Comparison of ENCODE assay signal across 1 cellular context in genomic region chr1:58783993-58784757, GRCh38.
TF ChIP-seq lines count a peak whose summit lies in the region.

Gene JUN, minus strand, starts transcription at chr1:58784047. Its CDS starts 977 bp downstream, at chr1:58783070.

TF ChIP-seq in HepG2, 621 proteins besides CTCF, POLR2A, EP300 and RAD21 (continued from another document and continues in another):
- TF ChIP-seq CEBPZ (IDR thresholded peaks at IDR 0.05; ENCODE audit: low read length) (no peak), ZNF773 (CRISPR knock-in tag; IDR thresholded peaks at IDR 0.05; ENCODE audit: borderline replicate concordance) (no peak), NRL (CRISPR knock-in tag; IDR thresholded peaks at IDR 0.05; ENCODE audit: borderline replicate concordance) (no peak; the same call in 1 of the 2 replicates), ZNF530 (CRISPR knock-in tag; IDR thresholded peaks at IDR 0.05; ENCODE audit: low read depth) (no peak), ZNF556 (CRISPR knock-in tag; IDR thresholded peaks at IDR 0.05; ENCODE audit: borderline replicate concordance) (no peak; the same call in 1 of the 2 replicates), AGO2 (optimal IDR thresholded peaks at IDR 0.05; ENCODE audit: low read depth, low read length) (peak; percentile 59), ZBTB2 (CRISPR knock-in tag; IDR thresholded peaks at IDR 0.05; ENCODE audit: low read depth) (peak; percentile 77), MAF1 (CRISPR knock-in tag; IDR thresholded peaks at IDR 0.05; ENCODE audit: borderline replicate concordance) (0 out of 2 replicates have a peak, but pooled peaks have one; percentile 30), TARDBP (CRISPR knock-in tag; IDR thresholded peaks at IDR 0.05) (peak; percentile 57), KDM5B (CRISPR knock-in tag; IDR thresholded peaks at IDR 0.05; ENCODE audit: borderline replicate concordance) (peak; percentile 6; the same call in 1 of the 2 replicates), ZFP36 (IDR thresholded peaks at IDR 0.05; ENCODE audit: borderline replicate concordance, low read depth, low read length, partially characterized antibody) (no peak), ZNF775 (CRISPR knock-in tag; IDR thresholded peaks at IDR 0.05; ENCODE audit: borderline replicate concordance) (no peak), MTA1 (CRISPR knock-in tag; IDR thresholded peaks at IDR 0.05; ENCODE audit: borderline replicate concordance) (peak; percentile 48; the same call in 1 of the 2 replicates), MAFK (conservative IDR thresholded peaks at IDR 0.05 in 1 of 2, IDR thresholded peaks at IDR 0.05 in 1 of 2; ENCODE audit: low read length in 2 of 2) (no peak), ZNF883 (CRISPR knock-in tag; IDR thresholded peaks at IDR 0.05; ENCODE audit: not compliant biosample characterization) (peak; percentile 4), ZNF431 (CRISPR knock-in tag; IDR thresholded peaks at IDR 0.05; ENCODE audit: borderline replicate concordance, low read depth) (no peak; the same call in 1 of the 2 replicates), LCORL (IDR thresholded peaks at IDR 0.05) (no peak), LCORL (CRISPR knock-in tag; IDR thresholded peaks at IDR 0.05) (peak; percentile 92; the same call in 1 of the 2 replicates), TFDP2 (CRISPR knock-in tag; IDR thresholded peaks at IDR 0.05) (peak; percentile 11; the same call in 1 of the 2 replicates), MYNN (CRISPR knock-in tag; IDR thresholded peaks at IDR 0.05; ENCODE audit: low read depth) (no peak), ONECUT2 (CRISPR knock-in tag; IDR thresholded peaks at IDR 0.05) (no peak), ZNF343 (CRISPR knock-in tag; IDR thresholded peaks at IDR 0.05) (peak; percentile 11; the same call in 1 of the 2 replicates), ZNF121 (CRISPR knock-in tag; IDR thresholded peaks at IDR 0.05) (no peak), SP140L (CRISPR knock-in tag; IDR thresholded peaks at IDR 0.05; ENCODE audit: borderline replicate concordance) (no peak), CREB1 (IDR thresholded peaks at IDR 0.05) (peak; percentile 86), CREB1 (CRISPR knock-in tag; IDR thresholded peaks at IDR 0.05) (peak; percentile 94), ZFP82 (CRISPR knock-in tag; IDR thresholded peaks at IDR 0.05; ENCODE audit: borderline replicate concordance) (no peak; the same call in 1 of the 2 replicates), TEAD2 (CRISPR knock-in tag; IDR thresholded peaks at IDR 0.05) (no peak), FOXO1 (CRISPR knock-in tag; IDR thresholded peaks at IDR 0.05) (peak; percentile 7), SRY (CRISPR knock-in tag; IDR thresholded peaks at IDR 0.05) (peak; percentile 46; the same call in 1 of the 2 replicates), ZNF251 (CRISPR knock-in tag; IDR thresholded peaks at IDR 0.05) (no peak), ZNF562 (CRISPR knock-in tag; IDR thresholded peaks at IDR 0.05; ENCODE audit: borderline replicate concordance) (no peak), MAFF (IDR thresholded peaks at IDR 0.05; ENCODE audit: low read depth, low read length) (peak; percentile 38; the same call in 1 of the 2 replicates), ZNF362 (CRISPR knock-in tag; IDR thresholded peaks at IDR 0.05; ENCODE audit: borderline replicate concordance) (no peak), SP5 (CRISPR knock-in tag; IDR thresholded peaks at IDR 0.05; ENCODE audit: borderline replicate concordance, low read depth) (peak; percentile 44; the same call in 1 of the 2 replicates), ATF1 (CRISPR knock-in tag; IDR thresholded peaks at IDR 0.05) (peak; percentile 82), HNRNPK (IDR thresholded peaks at IDR 0.05; ENCODE audit: low read depth, low read length, poor library complexity, severe bottlenecking) (peak; percentile 87), ZFP36L2 (CRISPR knock-in tag; IDR thresholded peaks at IDR 0.05) (no peak), SETDB1 (CRISPR knock-in tag; IDR thresholded peaks at IDR 0.05; ENCODE audit: borderline replicate concordance) (no peak), HNF4G (IDR thresholded peaks at IDR 0.05; ENCODE audit: borderline replicate concordance, low read depth, low read length) (no peak), HNF4G (CRISPR knock-in tag; IDR thresholded peaks at IDR 0.05; ENCODE audit: borderline replicate concordance, low read depth) (no peak; the same call in 1 of the 2 replicates), GZF1 (CRISPR knock-in tag; IDR thresholded peaks at IDR 0.05) (no peak), ZNF24 (IDR thresholded peaks at IDR 0.05) (no peak), BCL6 (CRISPR knock-in tag; IDR thresholded peaks at IDR 0.05) (peak; percentile 68), NFE2L2 (IDR thresholded peaks at IDR 0.05; ENCODE audit: low read length) (no peak), SRSF1 (optimal IDR thresholded peaks at IDR 0.05; ENCODE audit: low read depth, low read length) (peak; percentile 96), LBX2 (CRISPR knock-in tag; IDR thresholded peaks at IDR 0.05; ENCODE audit: borderline replicate concordance) (no peak), ZNF256 (CRISPR knock-in tag; conservative IDR thresholded peaks at IDR 0.05) (0 out of 2 replicates have a peak, but pooled peaks have one; percentile 8), ZC3H4 (CRISPR knock-in tag; IDR thresholded peaks at IDR 0.05; ENCODE audit: borderline replicate concordance) (no peak), GRHL1 (CRISPR knock-in tag; conservative IDR thresholded peaks at IDR 0.05) (no peak), ZNF430 (CRISPR knock-in tag; IDR thresholded peaks at IDR 0.05) (no peak)
- TF ChIP-seq, protein P1, sequence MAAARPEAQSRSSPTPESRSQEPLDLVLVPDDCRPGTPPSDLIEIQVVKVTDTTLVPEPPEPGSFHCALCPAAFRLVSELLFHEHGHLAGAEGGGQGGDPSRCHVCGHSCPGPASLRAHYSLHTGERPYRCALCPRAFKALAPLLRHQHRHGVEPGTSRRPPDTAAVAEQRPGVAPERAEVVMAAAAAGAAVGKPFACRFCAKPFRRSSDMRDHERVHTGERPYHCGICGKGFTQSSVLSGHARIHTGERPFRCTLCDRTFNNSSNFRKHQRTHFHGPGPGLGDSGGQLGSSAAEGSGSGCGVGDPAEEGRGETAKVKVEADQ (CRISPR knock-in tag; IDR thresholded peaks at IDR 0.05; ENCODE audit: borderline replicate concordance), result 0 out of 2 replicates have a peak, but pooled peaks have one; percentile 38
- TF ChIP-seq, protein P2, sequence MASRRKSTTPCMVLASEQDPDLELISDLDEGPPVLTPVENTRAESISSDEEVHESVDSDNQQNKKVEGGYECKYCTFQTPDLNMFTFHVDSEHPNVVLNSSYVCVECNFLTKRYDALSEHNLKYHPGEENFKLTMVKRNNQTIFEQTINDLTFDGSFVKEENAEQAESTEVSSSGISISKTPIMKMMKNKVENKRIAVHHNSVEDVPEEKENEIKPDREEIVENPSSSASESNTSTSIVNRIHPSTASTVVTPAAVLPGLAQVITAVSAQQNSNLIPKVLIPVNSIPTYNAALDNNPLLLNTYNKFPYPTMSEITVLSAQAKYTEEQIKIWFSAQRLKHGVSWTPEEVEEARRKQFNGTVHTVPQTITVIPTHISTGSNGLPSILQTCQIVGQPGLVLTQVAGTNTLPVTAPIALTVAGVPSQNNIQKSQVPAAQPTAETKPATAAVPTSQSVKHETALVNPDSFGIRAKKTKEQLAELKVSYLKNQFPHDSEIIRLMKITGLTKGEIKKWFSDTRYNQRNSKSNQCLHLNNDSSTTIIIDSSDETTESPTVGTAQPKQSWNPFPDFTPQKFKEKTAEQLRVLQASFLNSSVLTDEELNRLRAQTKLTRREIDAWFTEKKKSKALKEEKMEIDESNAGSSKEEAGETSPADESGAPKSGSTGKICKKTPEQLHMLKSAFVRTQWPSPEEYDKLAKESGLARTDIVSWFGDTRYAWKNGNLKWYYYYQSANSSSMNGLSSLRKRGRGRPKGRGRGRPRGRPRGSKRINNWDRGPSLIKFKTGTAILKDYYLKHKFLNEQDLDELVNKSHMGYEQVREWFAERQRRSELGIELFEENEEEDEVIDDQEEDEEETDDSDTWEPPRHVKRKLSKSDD (CRISPR knock-in tag; IDR thresholded peaks at IDR 0.05; ENCODE audit: low read depth), result 0 out of 2 replicates have a peak, but pooled peaks have one; percentile 22
- TF ChIP-seq, protein P3, sequence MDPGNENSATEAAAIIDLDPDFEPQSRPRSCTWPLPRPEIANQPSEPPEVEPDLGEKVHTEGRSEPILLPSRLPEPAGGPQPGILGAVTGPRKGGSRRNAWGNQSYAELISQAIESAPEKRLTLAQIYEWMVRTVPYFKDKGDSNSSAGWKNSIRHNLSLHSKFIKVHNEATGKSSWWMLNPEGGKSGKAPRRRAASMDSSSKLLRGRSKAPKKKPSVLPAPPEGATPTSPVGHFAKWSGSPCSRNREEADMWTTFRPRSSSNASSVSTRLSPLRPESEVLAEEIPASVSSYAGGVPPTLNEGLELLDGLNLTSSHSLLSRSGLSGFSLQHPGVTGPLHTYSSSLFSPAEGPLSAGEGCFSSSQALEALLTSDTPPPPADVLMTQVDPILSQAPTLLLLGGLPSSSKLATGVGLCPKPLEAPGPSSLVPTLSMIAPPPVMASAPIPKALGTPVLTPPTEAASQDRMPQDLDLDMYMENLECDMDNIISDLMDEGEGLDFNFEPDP (CRISPR knock-in tag; conservative IDR thresholded peaks at IDR 0.05), result 0 out of 2 replicates have a peak, but pooled peaks have one; percentile 68
- TF ChIP-seq, protein P4, sequence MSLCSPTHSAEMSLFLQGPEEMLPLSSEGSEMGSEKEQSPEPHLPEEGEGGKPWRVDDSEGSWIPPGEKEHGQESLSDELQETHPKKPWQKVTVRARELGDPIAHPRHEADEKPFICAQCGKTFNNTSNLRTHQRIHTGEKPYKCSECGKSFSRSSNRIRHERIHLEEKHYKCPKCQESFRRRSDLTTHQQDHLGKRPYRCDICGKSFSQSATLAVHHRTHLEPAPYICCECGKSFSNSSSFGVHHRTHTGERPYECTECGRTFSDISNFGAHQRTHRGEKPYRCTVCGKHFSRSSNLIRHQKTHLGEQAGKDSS (CRISPR knock-in tag; IDR thresholded peaks at IDR 0.05; ENCODE audit: borderline replicate concordance, low read depth), result no peak; the same call in 1 of the 2 replicates
